ENCODE assay signal across 9 cellular contexts in the genomic region with DNA sequence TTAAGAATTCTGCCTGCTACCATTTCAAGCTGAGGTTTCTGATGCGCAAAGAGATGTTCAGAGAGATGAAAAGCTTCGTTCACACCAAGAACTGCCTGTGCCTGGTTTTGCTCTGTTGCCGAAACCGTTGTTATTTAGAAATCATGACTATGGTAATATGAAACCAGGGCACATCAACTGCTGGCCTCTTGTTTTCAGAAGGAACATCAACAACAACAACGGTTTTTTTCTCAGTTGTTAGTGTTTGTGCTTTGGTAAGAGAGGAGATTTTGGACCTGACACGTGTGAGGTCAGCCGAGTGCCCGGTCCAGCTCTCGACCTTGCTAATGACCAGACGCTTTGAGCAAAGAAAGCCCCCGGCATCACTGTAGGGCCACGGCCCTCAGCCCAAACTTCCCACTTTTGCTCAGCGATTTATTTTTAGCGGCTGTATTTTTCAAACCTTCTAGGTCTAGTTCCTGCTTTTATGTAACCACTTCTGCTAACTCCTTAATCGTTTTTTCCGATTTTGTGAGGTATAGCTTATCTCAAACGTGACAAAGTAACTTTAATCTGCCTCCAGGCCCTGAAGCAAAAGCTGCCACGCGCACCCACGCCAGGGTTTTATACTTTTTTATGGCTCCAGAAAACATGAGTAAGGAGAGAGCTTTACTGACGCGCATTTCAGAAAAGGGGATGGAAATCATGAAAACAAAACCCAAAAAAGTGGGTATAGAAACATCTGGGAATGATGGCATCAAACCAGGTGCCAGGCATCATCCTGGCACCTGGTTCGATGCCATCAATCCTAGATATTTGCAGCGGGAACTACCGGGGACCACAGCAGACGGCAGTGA. TPM values are rescaled to one million over a fixed set of nuclear protein-coding genes. Genes with fewer than 3 reads are reported as not detected.
DNase-seq lines count a peak whose midpoint lies in the region; ATAC-seq lines count a peak whose summit lies in the region.
"Had no signal": no experiment of that assay in that cellular context is flagged by ENCODE, and none has a peak within 500 bp of the region (broad histone marks: within the 10 kb centered on the region; RNA-seq: fewer than 3 reads in every experiment).

No MANE protein-coding gene starts in this region.

- peak; percentile 56 for DNase-seq in stimulated activated CD4-positive, alpha-beta T cell treated with anti-CD3 and anti-CD28 coated beads, Interleukin-2, amount 100 ng/mL, for 4 hours (ENCODE audit: low read depth)
- DNase-seq in stimulated activated CD4-positive, alpha-beta T cell treated with anti-CD3 and anti-CD28 coated beads, Interleukin-12 subunit alpha, Interleukin-12 subunit beta, amount 100 ng/mL, for 4 hours = no peak
- DNase-seq in NOMO-1 treated with DMSO at 0.1 percent for 48 hours (lab: John Stamatoyannopoulos, UW; ENCODE audit: unreplicated experiment) (peak; percentile 97), SHP77 treated with DMSO at 0.1 percent for 48 hours (lab: John Stamatoyannopoulos, UW) (no peak)
- DNase-seq in stimulated activated naive CD4-positive, alpha-beta T cell treated with Interleukin-2 at 50 U/mL for 16 hours (lab: John Stamatoyannopoulos, UW) = peak; percentile 32

- peak overlapping the region; percentile 10 for H3K27ac ChIP-seq in cingulate gyrus (ENCODE audit: low read depth, low read length)
- H3K27ac ChIP-seq: VCaP had no signal

- no peak for ATAC-seq in esophagus mucosa
- ATAC-seq in HG03039 (IDR thresholded peaks at IDR 0.05; ENCODE audit: unreplicated experiment) = no peak

RNA-seq across cellular contexts. Expression of a gene that starts 42.0 kb away (rescaled TPM):
- total RNA-seq in esophagus mucosa = 5.2 TPM

Comparison
In these comparisons a context has a peak if more than half of its experiments do, and no peak if none do; other contexts are left out.
1. DNase-seq: peak in stimulated activated CD4-positive, alpha-beta T cell treated with anti-CD3 and anti-CD28 coated beads, Interleukin-2, amount 100 ng/mL, for 4 hours (single experiment), NOMO-1 treated with DMSO at 0.1 percent for 48 hours (single experiment) and stimulated activated naive CD4-positive, alpha-beta T cell treated with Interleukin-2 at 50 U/mL for 16 hours (single experiment); none in stimulated activated CD4-positive, alpha-beta T cell treated with anti-CD3 and anti-CD28 coated beads, Interleukin-12 subunit alpha, Interleukin-12 subunit beta, amount 100 ng/mL, for 4 hours (single experiment) and SHP77 treated with DMSO at 0.1 percent for 48 hours (single experiment).